ENCODE assay signal across 16 cellular contexts in the genomic region with DNA sequence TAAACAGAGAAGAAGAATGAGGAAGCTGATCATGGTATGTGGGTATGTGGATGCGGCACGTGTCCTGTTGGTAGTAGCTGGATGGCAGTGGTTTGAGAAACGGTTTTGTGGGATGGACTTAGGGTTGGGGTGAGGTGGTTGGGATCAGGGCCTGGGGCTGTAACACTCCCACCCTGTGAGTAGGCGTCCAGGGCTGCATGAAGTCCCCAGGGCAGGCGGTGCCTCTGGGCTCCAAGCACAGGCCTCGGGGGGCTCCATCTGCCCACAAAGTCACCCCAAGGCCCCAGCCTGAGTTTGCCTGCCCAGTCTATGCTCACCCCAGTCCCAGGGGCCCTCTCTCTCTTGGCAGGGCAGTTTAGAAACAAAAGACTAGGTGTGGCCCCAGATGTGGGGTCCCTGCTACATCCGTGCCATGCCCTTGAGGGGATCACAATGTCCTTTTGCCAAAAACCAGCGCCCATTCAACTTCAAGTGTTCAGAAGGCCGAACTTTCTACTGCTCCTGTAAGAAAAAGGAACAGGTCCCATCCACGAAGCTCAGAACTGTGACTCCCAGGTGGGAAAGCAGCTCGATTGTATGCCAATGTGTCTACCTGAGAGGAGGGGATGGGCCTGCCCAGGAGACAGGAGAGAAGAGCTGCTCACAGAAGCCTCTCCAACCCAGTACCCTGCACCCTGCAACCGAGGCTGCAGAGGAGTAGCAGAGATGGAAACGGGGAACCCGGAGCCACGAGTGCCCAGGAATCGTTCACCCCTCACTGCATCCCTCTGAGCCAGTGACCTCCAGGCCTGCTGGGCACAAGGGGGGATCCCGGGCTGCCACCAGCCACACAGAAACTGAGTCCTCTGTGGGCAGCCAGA.
DNase-seq lines count a peak whose midpoint lies in the region; ATAC-seq and TF ChIP-seq lines count a peak whose summit lies in the region.
"Had no signal": no experiment of that assay in that cellular context is flagged by ENCODE, and none has a peak within 500 bp of the region (broad histone marks: within the 10 kb centered on the region; RNA-seq: fewer than 3 reads in every experiment).

No MANE protein-coding gene starts in this region.

- H3K36me3 Mint-ChIP-seq in endodermal cell (ENCODE audit: low read depth): no peaks in the 10 kb centered on the region
- H3K36me3 Mint-ChIP-seq in neural progenitor cell: no peaks in the 10 kb centered on the region
- H3K36me3 Mint-ChIP-seq: CD4-positive, CD25-positive, alpha-beta regulatory T cell; CD8-positive, alpha-beta memory T cell had no signal

- H3K27ac ChIP-seq in endodermal cell (ENCODE audit: low read depth, low read length) (no peak overlapping the region), vagina (no peak overlapping the region), neural progenitor cell (no peak overlapping the region)
- H3K27ac ChIP-seq: GM23248 had no signal

- peak; percentile 25 for DNase-seq in H7
- DNase-seq in endodermal cell: peak; percentile 33
- DNase-seq in mesenteric fat pad (ENCODE audit: low spot score): peak; percentile 86
- peak; percentile 43 for DNase-seq in sciatic nerve (ENCODE audit: low spot score)
- DNase-seq in OCI-M1 (lab: John Stamatoyannopoulos, UW): no peak
- DNase-seq in vagina (ENCODE audit: extremely low spot score in 2 of 2): no peak
- no peak for DNase-seq in neural progenitor cell (ENCODE audit: low spot score)
- DNase-seq: ACHN; BE2C; C1 segment of cervical spinal cord; Caco-2; CD4-positive, CD25-positive, alpha-beta regulatory T cell; CD8-positive, alpha-beta memory T cell; GM23248; HFFc6 had no signal

- H3K9me3 Mint-ChIP-seq in endodermal cell (peaks cover 4% of the 10 kb centered on the region), neural progenitor cell (peaks cover 7% of the 10 kb centered on the region)
- H3K9me3 Mint-ChIP-seq: HFFc6 had no signal

- no peak overlapping the region for H3K4me3 ChIP-seq in H7 (ENCODE audit: insufficient read depth, low read depth, low read length)
- no peak overlapping the region for H3K4me3 ChIP-seq in endodermal cell (ENCODE audit: low read length)
- H3K4me3 ChIP-seq in vagina: no peak overlapping the region
- no peak overlapping the region for H3K4me3 ChIP-seq in neural progenitor cell
- H3K4me3 ChIP-seq: GM23248 had no signal

- H3K36me3 ChIP-seq in H7 (replicated peaks; ENCODE audit: control insufficient read depth, insufficient read depth, low read length) (no peaks in the 10 kb centered on the region), endodermal cell (ENCODE audit: control insufficient read depth, insufficient read depth, low read length) (no peaks in the 10 kb centered on the region), vagina (no peaks in the 10 kb centered on the region), neural progenitor cell (no peaks in the 10 kb centered on the region)
- H3K36me3 ChIP-seq: BE2C had no signal

- no peak overlapping the region for H3K9ac ChIP-seq in endodermal cell (ENCODE audit: extremely low read depth, low read length, poor library complexity, severe bottlenecking)
- H3K9ac ChIP-seq in neural progenitor cell: no peak overlapping the region
- H3K9ac ChIP-seq: GM23248 had no signal

- H3K4me2 ChIP-seq in neural progenitor cell: no peak overlapping the region

- no peak overlapping the region for H3K4me3 Mint-ChIP-seq in endodermal cell
- no peak overlapping the region for H3K4me3 Mint-ChIP-seq in neural progenitor cell
- H3K4me3 Mint-ChIP-seq: CD8-positive, alpha-beta memory T cell; HFFc6 had no signal

- intact Hi-C loops in sciatic nerve (cut with DNase I): no loop called here
- intact Hi-C loops in vagina (cut with DNase I): no loop called here

- no peaks in the 10 kb centered on the region for H3K79me2 ChIP-seq in neural progenitor cell (ENCODE audit: low read depth)

- H3K4me1 ChIP-seq in endodermal cell (ENCODE audit: control insufficient read depth, insufficient read depth, low read length) (no peaks in the 10 kb centered on the region), vagina (no peaks in the 10 kb centered on the region), neural progenitor cell (peaks cover 8% of the 10 kb centered on the region)
- H3K4me1 ChIP-seq: BE2C, Caco-2 had no signal

- WGBS in endodermal cell (ENCODE audit: insufficient coverage in 1 of 2, insufficient read length in 1 of 2), 2 experiments: 91 to 92% methylated on average over 8 to 17 of the region's 17 CpGs

- TF ChIP-seq CTCF in endodermal cell (conservative IDR thresholded peaks at IDR 0.05) (no peak), vagina (IDR thresholded peaks at IDR 0.05) (no peak), neural progenitor cell (IDR thresholded peaks at IDR 0.05) (no peak)

- no peak overlapping the region for H2AFZ ChIP-seq in neural progenitor cell (replicated peaks)
- H2AFZ ChIP-seq: GM23248 had no signal

- no peaks in the 10 kb centered on the region for H3K27me3 ChIP-seq in H7 (ENCODE audit: control insufficient read depth, insufficient read depth, low read length)
- H3K27me3 ChIP-seq in endodermal cell (ENCODE audit: control insufficient read depth, insufficient read depth, low read length, poor library complexity, severe bottlenecking): no peaks in the 10 kb centered on the region
- H3K27me3 ChIP-seq in vagina: no peaks in the 10 kb centered on the region
- no peaks in the 10 kb centered on the region for H3K27me3 ChIP-seq in neural progenitor cell
- H3K27me3 ChIP-seq: BE2C had no signal

- no peak for ATAC-seq in sciatic nerve
- ATAC-seq: HCT116 had no signal

- H3F3A ChIP-seq in neural progenitor cell (ENCODE audit: low read depth): no peaks in the 10 kb centered on the region

- no peak for TF ChIP-seq POLR2A in vagina (IDR thresholded peaks at IDR 0.05)

- peak overlapping the region; percentile 53 for H3K27ac Mint-ChIP-seq in endodermal cell
- H3K27ac Mint-ChIP-seq in neural progenitor cell: no peak overlapping the region
- H3K27ac Mint-ChIP-seq: CD4-positive, CD25-positive, alpha-beta regulatory T cell; HFFc6 had no signal

- H3K4me1 Mint-ChIP-seq in endodermal cell (peaks cover 8% of the 10 kb centered on the region), neural progenitor cell (peaks cover 9% of the 10 kb centered on the region)
- H3K4me1 Mint-ChIP-seq: CD4-positive, CD25-positive, alpha-beta regulatory T cell; CD8-positive, alpha-beta memory T cell had no signal

- no peaks in the 10 kb centered on the region for H3K27me3 Mint-ChIP-seq in endodermal cell (ENCODE audit: insufficient read depth)
- peaks cover 5% of the 10 kb centered on the region for H3K27me3 Mint-ChIP-seq in neural progenitor cell (ENCODE audit: insufficient read depth, low read depth)

- H3K9me3 ChIP-seq in endodermal cell (ENCODE audit: control insufficient read depth, low read length) (peaks cover 2% of the 10 kb centered on the region), vagina (no peaks in the 10 kb centered on the region), neural progenitor cell (ENCODE audit: low read depth) (no peaks in the 10 kb centered on the region)
- H3K9me3 ChIP-seq: BE2C had no signal

- H4K20me1 ChIP-seq in neural progenitor cell (ENCODE audit: low read depth): no peaks in the 10 kb centered on the region

Comparison
In these comparisons a context has a peak if more than half of its experiments do, and no peak if none do; other contexts are left out.
1. DNase-seq: peak in H7 (single experiment), endodermal cell (single experiment), mesenteric fat pad (single experiment) and sciatic nerve (single experiment); none in OCI-M1 (single experiment), vagina (0 of 2) and neural progenitor cell (single experiment).